29 cellular contexts compared by ENCODE assay signal in genomic region chr20:43776691-43777090, GRCh38. TPM values are rescaled to one million over a fixed set of nuclear protein-coding genes. Genes with fewer than 3 reads are reported as not detected.
"Had no signal": no experiment of that assay in that cellular context is flagged by ENCODE, and none has a peak within 500 bp of the region (broad histone marks: within the 10 kb centered on the region; RNA-seq: fewer than 3 reads in every experiment).

No MANE protein-coding gene starts in this region.

- H3K4me1 ChIP-seq: breast epithelium, prostate gland, vagina had no signal

- H3K79me2 ChIP-seq: hepatocyte had no signal

- DNase-seq: activated CD4-positive, alpha-beta memory T cell treated with anti-CD3 and anti-CD28 coated beads for 36 hours; activated CD4-positive, alpha-beta T cell treated with anti-CD3 and anti-CD28 coated beads, Interleukin-2, amount 10 ng/mL, durations not matched to agents 24 days and 14 days; activated CD4-positive, CD25-positive, alpha-beta regulatory T cell treated with anti-CD3 and anti-CD28 coated beads, Interleukin-2, amount 50 U/mL, for 72 hours; activated naive CD4-positive, alpha-beta T cell; activated T-cell treated with anti-CD3 and anti-CD28 coated beads, Interleukin-2, amount 50 U/mL, for 24 hours; dermis blood vessel endothelial cell; effector CD4-positive, alpha-beta T cell; islet precursor cell; left cardiac atrium; left ventricle myocardium superior; naive B cell; nephron progenitor cell; ovary; retina; small intestine; stimulated activated CD4-positive, alpha-beta T cell treated with anti-CD3 and anti-CD28 coated beads, Interleukin-1b, Interleukin-23, amount 100 ng/mL, for 48 hours; stimulated activated CD4-positive, alpha-beta T cell treated with anti-CD3 and anti-CD28 coated beads, Interleukin-4, amount 100 ng/mL, for 4 hours; stimulated activated CD8-positive, alpha-beta memory T cell treated with anti-CD3 and anti-CD28 coated beads, Interleukin-4, amount 100 ng/mL, for 48 hours; stimulated activated naive CD8-positive, alpha-beta T cell treated with anti-CD3 and anti-CD28 coated beads, Interleukin-15, amount 100 ng/mL, for 72 hours; substantia nigra; T-helper 9 cell had no signal

- H3K9me3 ChIP-seq: ovary, prostate gland had no signal

- ATAC-seq: activated naive CD4-positive, alpha-beta T cell treated with anti-CD3 and anti-CD28 coated beads, Interleukin-2, amount 50 U/mL, for 72 hours; activated T-helper 17 cell treated with anti-CD3 and anti-CD28 coated beads, Interleukin-2, amount 50 U/mL, for 72 hours; left cardiac atrium; left ventricle myocardium superior; sciatic nerve; stimulated activated memory B cell treated with anti-CD40 and anti-IgM and Interleukin-4, amounts not matched to agents 10 μg/mL and 1 μg/mL and 100 μg/mL, for 72 hours; stimulated activated naive CD8-positive, alpha-beta T cell treated with anti-CD3 and anti-CD28 coated beads, Interleukin-15, amount 100 ng/mL, for 72 hours had no signal

- H3K27ac ChIP-seq: breast epithelium, hepatocyte, ovary, prostate gland, vagina had no signal

- H3K4me2 ChIP-seq: hepatocyte had no signal

- H3K4me3 ChIP-seq: breast epithelium, hepatocyte, ovary, prostate gland, vagina had no signal

- H3K36me3 ChIP-seq: breast epithelium, ovary, prostate gland, vagina had no signal

- H2AFZ ChIP-seq: hepatocyte had no signal

- H3K27me3 ChIP-seq: hepatocyte, ovary, vagina had no signal

RNA-seq across cellular contexts. Expression of gene GTSF1L, which starts 49.9 kb away (rescaled TPM):
- polyA plus RNA-seq: hepatocyte, ovary, small intestine had no signal
